18 cellular contexts compared by ENCODE assay signal in the genomic region with DNA sequence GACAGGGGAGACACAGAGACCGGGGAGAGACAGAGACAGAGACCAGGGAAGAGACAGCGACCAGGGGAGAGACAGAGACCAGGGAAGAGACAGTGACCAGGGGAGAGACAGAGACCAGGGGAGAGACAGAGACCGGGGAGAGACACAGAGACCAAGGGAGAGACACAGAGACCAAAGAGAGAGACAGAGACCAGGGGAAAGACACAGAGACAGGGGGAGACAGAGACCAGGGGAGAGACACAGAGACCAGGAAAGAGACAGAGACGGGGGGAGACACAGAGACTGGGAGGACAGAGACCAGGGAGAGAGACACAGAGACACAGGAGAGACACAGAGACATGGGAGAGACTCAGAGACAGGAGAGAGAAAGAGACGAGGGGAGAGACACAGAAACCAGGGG. TPM values are rescaled to one million over a fixed set of nuclear protein-coding genes. Genes with fewer than 3 reads are reported as not detected.
DNase-seq lines count a peak whose midpoint lies in the region; ATAC-seq, FAIRE-seq and TF ChIP-seq lines count a peak whose summit lies in the region.
"Had no signal": no experiment of that assay in that cellular context is flagged by ENCODE, and none has a peak within 500 bp of the region (broad histone marks: within the 10 kb centered on the region; RNA-seq: fewer than 3 reads in every experiment).

No MANE protein-coding gene starts in this region.

- no peak overlapping the region for H4K5ac ChIP-seq in H1 (ENCODE audit: insufficient read length, low read depth, low read length)

- 0 out of 2 replicates have a peak overlapping the region, but pooled peaks have one; percentile 53 for H2AK5ac ChIP-seq in H1 (ENCODE audit: low read depth, low read length)

- no TSS peak for BruUV-seq in HepG2 (replicated peaks; lab: Mats Ljungman, UMichigan)

- no peaks in the 10 kb centered on the region for H3K79me1 ChIP-seq in H1 (ENCODE audit: low read depth, low read length)

- no peak overlapping the region for H3K18ac ChIP-seq in H1 (ENCODE audit: extremely low read depth, low read length)

- no peaks in the 10 kb centered on the region for H3K36me3 ChIP-seq in HepG2 (replicated peaks in 1 of 2; ENCODE audit: control insufficient read depth in 1 of 2, insufficient read depth in 2 of 2, low read length in 2 of 2)
- no peaks in the 10 kb centered on the region for H3K36me3 ChIP-seq in right lobe of liver
- no peaks in the 10 kb centered on the region for H3K36me3 ChIP-seq in H1 (ENCODE audit: control insufficient read depth in 2 of 4, insufficient read depth in 4 of 4, low read length in 3 of 4)
- no peaks in the 10 kb centered on the region for H3K36me3 ChIP-seq in neural progenitor cell

- H3K79me2 ChIP-seq in HepG2 (ENCODE audit: insufficient read depth, low read length) (no peaks in the 10 kb centered on the region), H1 (ENCODE audit: control insufficient read depth in 1 of 2, insufficient read depth in 2 of 2, low read length in 2 of 2) (no peaks in the 10 kb centered on the region), neural progenitor cell (ENCODE audit: low read depth) (no peaks in the 10 kb centered on the region)

- H3K23ac ChIP-seq in H1 (ENCODE audit: insufficient read length), result no peak overlapping the region

- peaks cover 32% of the 10 kb centered on the region for H3K27me3 Mint-ChIP-seq in neural progenitor cell (ENCODE audit: insufficient read depth, low read depth)
- H3K27me3 Mint-ChIP-seq in activated CD4-positive, alpha-beta T cell treated with anti-CD3 and anti-CD28 coated beads for 36 hours, result peaks cover 26% of the 10 kb centered on the region

- peaks cover 21% of the 10 kb centered on the region for H3K4me1 ChIP-seq in HepG2 (ENCODE audit: insufficient read depth, low read length)
- H3K4me1 ChIP-seq in right lobe of liver, result peaks cover 0 to 4% (median 0%) of the 10 kb centered on the region in 4 donors
- H3K4me1 ChIP-seq in H1 (replicated peaks in 1 of 4; ENCODE audit: control insufficient read depth in 3 of 4, insufficient read depth in 4 of 4, low read length in 3 of 4), result peaks cover 3 to 44% (median 26%) of the 10 kb centered on the region in 4 experiments
- H3K4me1 ChIP-seq in neural progenitor cell, result peaks cover 39% of the 10 kb centered on the region

- no peak overlapping the region for H2BK120ac ChIP-seq in H1 (replicated peaks; ENCODE audit: low read depth, low read length)

- H3K14ac ChIP-seq in H1 (ENCODE audit: insufficient read length), result no peak overlapping the region

- H3K27ac Mint-ChIP-seq in neural progenitor cell, result no peak overlapping the region
- H3K27ac Mint-ChIP-seq in activated CD4-positive, alpha-beta T cell treated with anti-CD3 and anti-CD28 coated beads for 36 hours, result no peak overlapping the region
- H3K27ac Mint-ChIP-seq: B cell; CD4-positive, alpha-beta memory T cell had no signal

- DNase-seq in HepG2 (ENCODE audit: low spot score), result no peak
- DNase-seq in right lobe of liver, result no peak
- no peak for DNase-seq in H1 (ENCODE audit: low read depth in 1 of 2, low spot score in 2 of 2)
- DNase-seq in neural progenitor cell (ENCODE audit: low spot score), result no peak
- no peak for DNase-seq in activated CD4-positive, alpha-beta T cell treated with anti-CD3 and anti-CD28 coated beads for 36 hours
- DNase-seq in NCI-H1436 (lab: John Stamatoyannopoulos, UW), result no peak
- no peak for DNase-seq in NCI-H2081 (lab: John Stamatoyannopoulos, UW)
- DNase-seq: C1 segment of cervical spinal cord; CD4-positive, alpha-beta memory T cell; DMS153; GOT3; HCEC 1CT had no signal

- peaks cover 56% of the 10 kb centered on the region for H3F3A ChIP-seq in neural progenitor cell (ENCODE audit: low read depth)

- H4K91ac ChIP-seq in H1 (replicated peaks; ENCODE audit: insufficient read length, low read length), result no peak overlapping the region

- H3K4ac ChIP-seq in H1 (replicated peaks; ENCODE audit: insufficient read length, low read depth, low read length), result no peak overlapping the region

- FAIRE-seq in HepG2 (lab: Jason Lieb, UNC) (no peak), H1 (lab: Jason Lieb, UNC) (no peak)
- FAIRE-seq: A204.1, G401.6, GM12892 had no signal

- H4K20me1 ChIP-seq in HepG2 (ENCODE audit: insufficient read depth, low read length) (peaks cover 38% of the 10 kb centered on the region; the same call in 1 of the 2 replicates), H1 (replicated peaks in 1 of 2; ENCODE audit: control insufficient read depth in 1 of 2, insufficient read depth in 2 of 2, low read length in 2 of 2) (peaks cover 0 to 6% of the 10 kb centered on the region in 2 experiments), neural progenitor cell (ENCODE audit: low read depth) (peaks cover 34% of the 10 kb centered on the region)

- no peaks in the 10 kb centered on the region for H3K9me3 Mint-ChIP-seq in neural progenitor cell
- no peaks in the 10 kb centered on the region for H3K9me3 Mint-ChIP-seq in activated CD4-positive, alpha-beta T cell treated with anti-CD3 and anti-CD28 coated beads for 36 hours (ENCODE audit: low read depth)
- H3K9me3 Mint-ChIP-seq: CD4-positive, alpha-beta memory T cell had no signal

- H3K4me3 Mint-ChIP-seq in neural progenitor cell, result peak overlapping the region; percentile 30
- no peak overlapping the region for H3K4me3 Mint-ChIP-seq in activated CD4-positive, alpha-beta T cell treated with anti-CD3 and anti-CD28 coated beads for 36 hours
- H3K4me3 Mint-ChIP-seq: B cell; CD4-positive, alpha-beta memory T cell had no signal

- TF ChIP-seq RAD21 in HepG2 (CRISPR knock-in tag; IDR thresholded peaks at IDR 0.05), result no peak
- TF ChIP-seq RAD21 in H1 (IDR thresholded peaks at IDR 0.05 in 1 of 2, conservative IDR thresholded peaks at IDR 0.05 in 1 of 2; ENCODE audit: low read depth in 2 of 2, low read length in 2 of 2), result no peak

- POLR2A ChIA-PET in HepG2 (lab: Yijun Ruan, JAX) (no interaction called here), H1 (lab: Charles Lee; ENCODE audit: partially characterized antibody) (no interaction called here)
- POLR2A ChIA-PET in activated CD4-positive, alpha-beta T cell treated with anti-CD3 and anti-CD28 coated beads for 36 hours (lab: Charles Lee), result no interaction called here

- no peak for TF ChIP-seq POLR2A in HepG2 (IDR thresholded peaks at IDR 0.05; ENCODE audit: insufficient read depth in 1 of 2, low read depth in 2 of 2, low read length in 2 of 2)
- no peak for TF ChIP-seq POLR2A in right lobe of liver (IDR thresholded peaks at IDR 0.05)
- TF ChIP-seq POLR2A in H1 (IDR thresholded peaks at IDR 0.05; ENCODE audit: control extremely low read depth in 1 of 2, low read depth in 2 of 2, low read length in 2 of 2), result no peak

- CTCF ChIA-PET in HepG2 (lab: Yijun Ruan, JAX; ENCODE audit: low intra/inter-chr PET ratio, low total read pairs), result interaction anchor here (1.3 kb wide), 1 partner anchor 116 kb away, joined by 6 read pairs; no protein-coding TSS in a partner anchor
- CTCF ChIA-PET in H1 (lab: Charles Lee; ENCODE audit: partially characterized antibody), result interaction anchor here (1.0 to 3.4 kb wide), 10 partner anchors 9 to 117 kb away, joined by 3 to 21 read pairs (median 4); partner anchors contain the start of gene BIRC7
- CTCF ChIA-PET in activated CD4-positive, alpha-beta T cell treated with anti-CD3 and anti-CD28 coated beads for 36 hours (lab: Charles Lee), result no interaction called here

- H3K4me2 ChIP-seq in HepG2 (ENCODE audit: low read depth, low read length) (no peak overlapping the region), H1 (ENCODE audit: insufficient read depth in 1 of 2, low read depth in 2 of 2, low read length in 2 of 2) (no peak overlapping the region; a peak in 1 of 4 replicates), neural progenitor cell (no peak overlapping the region)

- no peak overlapping the region for H3K56ac ChIP-seq in H1 (replicated peaks; ENCODE audit: insufficient read length, low read depth, low read length)

- TF ChIP-seq EP300 in HepG2 (IDR thresholded peaks at IDR 0.05; ENCODE audit: low read depth in 2 of 2, low read length in 2 of 2) (no peak), HepG2 (CRISPR knock-in tag; IDR thresholded peaks at IDR 0.05; ENCODE audit: borderline replicate concordance) (no peak), H1 (IDR thresholded peaks at IDR 0.05; ENCODE audit: borderline replicate concordance in 1 of 2, low read depth in 2 of 2, low read length in 2 of 2) (no peak)

- no peak overlapping the region for H2BK5ac ChIP-seq in H1 (ENCODE audit: low read depth, low read length)

- intact Hi-C loops in HepG2 (cut with micrococcal nuclease; ENCODE audit: unreplicated experiment) (loop anchor here (1.0 kb wide), 1 partner anchor 116 kb away; no protein-coding TSS in a partner anchor), right lobe of liver (cut with DNase I) (no loop called here)
- intact Hi-C loops in activated CD4-positive, alpha-beta T cell treated with anti-CD3 and anti-CD28 coated beads for 36 hours (cut with DNase I, micrococcal nuclease), result loop anchor here in 1 of 2 experiments (10.0 kb wide), 1 partner anchor 697 kb away; the partner anchor contains the start of gene GATA5

- no peak for ATAC-seq in HepG2
- no peak for ATAC-seq in right lobe of liver
- no peak for ATAC-seq in activated CD4-positive, alpha-beta T cell treated with anti-CD3 and anti-CD28 coated beads for 36 hours
- ATAC-seq in HG03135 (IDR thresholded peaks at IDR 0.05; ENCODE audit: unreplicated experiment), result no peak

- H3K27me3 ChIP-seq in HepG2 (ENCODE audit: control insufficient read depth in 1 of 2, insufficient read depth in 2 of 2, low read length in 2 of 2) (peaks cover 22 to 94% of the 10 kb centered on the region in 2 experiments), right lobe of liver (peaks cover 11 to 19% of the 10 kb centered on the region in 2 donors), H1 (replicated peaks in 1 of 4; ENCODE audit: control insufficient read depth in 3 of 4, extremely low read depth in 1 of 4, insufficient read depth in 3 of 4, low read length in 3 of 4) (peaks cover 24 to 48% (median 39%) of the 10 kb centered on the region in 4 experiments), neural progenitor cell (peaks cover 71% of the 10 kb centered on the region)

- H2BK15ac ChIP-seq in H1 (ENCODE audit: low read length), result no peak overlapping the region

- H3K4me1 Mint-ChIP-seq in neural progenitor cell, result peaks cover 30% of the 10 kb centered on the region
- H3K4me1 Mint-ChIP-seq in activated CD4-positive, alpha-beta T cell treated with anti-CD3 and anti-CD28 coated beads for 36 hours, result peaks cover 6% of the 10 kb centered on the region

- H3K9ac ChIP-seq in HepG2 (ENCODE audit: insufficient read depth, low read depth, low read length) (no peak overlapping the region), H1 (replicated peaks in 1 of 4; ENCODE audit: extremely low read depth in 1 of 4, low read depth in 3 of 4, low read length in 3 of 4) (no peak overlapping the region), neural progenitor cell (no peak overlapping the region)

- in situ Hi-C loops in HepG2 (cut with HindIII; ENCODE audit: extremely low pct_ligation_motif_present, low pct_unique_long_range_greater_than_20kb), result no loop called here

- H3K4me3 ChIP-seq in HepG2 (replicated peaks in 1 of 3; ENCODE audit: insufficient read depth in 1 of 3, low read depth in 2 of 3, low read length in 3 of 3) (no peak overlapping the region), right lobe of liver (no peak overlapping the region), H1 (ENCODE audit: extremely low read depth in 1 of 4, insufficient read depth in 2 of 4, low read depth in 3 of 4, low read length in 4 of 4) (no peak overlapping the region), neural progenitor cell (no peak overlapping the region)

- peaks cover 8% of the 10 kb centered on the region; the same call in 1 of the 2 replicates for H3K23me2 ChIP-seq in H1 (ENCODE audit: low read depth, low read length)

- H2BK12ac ChIP-seq in H1 (ENCODE audit: low read depth, low read length), result peak overlapping the region; percentile 50; the same call in 1 of the 2 replicates

- 13% methylated on average over 5 of the region's 5 CpGs for WGBS in HepG2 (ENCODE audit: low lambda C conversion rate)
- 64% methylated on average over 5 of the region's 5 CpGs for WGBS in right lobe of liver (ENCODE audit: insufficient coverage, low coverage, low lambda C conversion rate, missing lambda C conversion rate)
- WGBS in H1 (ENCODE audit: extremely low coverage in 1 of 2, insufficient coverage in 1 of 2, insufficient read length in 1 of 2, insufficient replicate concordance in 2 of 2, low coverage in 1 of 2, low lambda C conversion rate in 2 of 2, missing lambda C conversion rate in 1 of 2), 2 experiments, result 85% methylated on average over 5 of the region's 5 CpGs; no CpG with 5 or more reads in 1 of the 2 experiments

- peaks cover 2% of the 10 kb centered on the region for H3K36me3 Mint-ChIP-seq in neural progenitor cell
- H3K36me3 Mint-ChIP-seq in activated CD4-positive, alpha-beta T cell treated with anti-CD3 and anti-CD28 coated beads for 36 hours (ENCODE audit: low read depth), result no peaks in the 10 kb centered on the region
- H3K36me3 Mint-ChIP-seq: CD4-positive, alpha-beta memory T cell had no signal

- H3K27ac ChIP-seq in HepG2 (ENCODE audit: extremely low read length, insufficient read depth, low read length) (no peak overlapping the region), right lobe of liver (no peak overlapping the region), H1 (ENCODE audit: low read depth, low read length) (no peak overlapping the region), neural progenitor cell (no peak overlapping the region)
- H3K27ac ChIP-seq: 22Rv1 had no signal

- no peak overlapping the region for H2BK20ac ChIP-seq in H1 (ENCODE audit: low read length)

- no peaks in the 10 kb centered on the region for H3K9me3 ChIP-seq in HepG2 (ENCODE audit: low read length)
- H3K9me3 ChIP-seq in right lobe of liver, result no peaks in the 10 kb centered on the region
- H3K9me3 ChIP-seq in H1 (ENCODE audit: insufficient read depth in 2 of 2, low read depth in 1 of 2, low read length in 1 of 2), result no peaks in the 10 kb centered on the region
- no peaks in the 10 kb centered on the region for H3K9me3 ChIP-seq in neural progenitor cell (ENCODE audit: low read depth)

- TF ChIP-seq CTCF in HepG2 (CRISPR knock-in tag; IDR thresholded peaks at IDR 0.05) (no peak), right lobe of liver (IDR thresholded peaks at IDR 0.05) (no peak), H1 (IDR thresholded peaks at IDR 0.05; ENCODE audit: control extremely low read depth in 1 of 3, insufficient read depth in 1 of 3, low read depth in 1 of 3, low read length in 3 of 3) (no peak), neural progenitor cell (IDR thresholded peaks at IDR 0.05) (no peak)

- H2AFZ ChIP-seq in HepG2 (ENCODE audit: low read length), result no peak overlapping the region
- no peak overlapping the region for H2AFZ ChIP-seq in H1 (ENCODE audit: low read length)
- H2AFZ ChIP-seq in neural progenitor cell (replicated peaks), result no peak overlapping the region

- H4K8ac ChIP-seq in H1 (ENCODE audit: extremely low read depth, insufficient read depth, low read length), result no peak overlapping the region

RNA-seq across cellular contexts. Expression of gene YTHDF1, which starts 43.9 kb away (rescaled TPM):
- total RNA-seq in HepG2 (2016; rRNA removed; fragmentation: Illumina TruSeq; extraction: Trizol), result 37.7 and 39.8 TPM in 2 replicates
- 15.1 and 15.2 TPM in 2 replicates for total RNA-seq in HepG2 (2016; cell fraction: cytosol; rRNA removed; fragmentation: Illumina TruSeq; extraction: Trizol; ENCODE audit: low read depth)
- total RNA-seq in HepG2 (2016; cell fraction: insoluble cytoplasmic fraction; rRNA removed; fragmentation: Illumina TruSeq; extraction: Trizol), result 35.8 and 37.7 TPM in 2 replicates
- total RNA-seq in HepG2 (2016; cell fraction: membrane; rRNA removed; fragmentation: Illumina TruSeq; extraction: Trizol), result 41.8 and 42.4 TPM in 2 replicates
- 28.2 and 31.2 TPM in 2 replicates for total RNA-seq in HepG2 (2016; cell fraction: nucleus; rRNA removed; fragmentation: Illumina TruSeq; extraction: Trizol)
- polyA plus RNA-seq in HepG2 (2011; rRNA removed), result 34.5 and 36.4 TPM in 2 replicates
- polyA plus RNA-seq in HepG2 (2011; cell fraction: cytosol; rRNA removed), result 27.2 and 28.5 TPM in 2 replicates
- 36.7 and 41.9 TPM in 2 replicates for polyA plus RNA-seq in HepG2 (2011; cell fraction: nucleus; rRNA removed)
- polyA plus RNA-seq in HepG2 (2012), result 36.8 and 38.5 TPM in 2 replicates
- 9.5 and 11.3 TPM in 2 replicates for polyA plus RNA-seq in HepG2 (2016; cell fraction: cytosol; fragmentation: Illumina TruSeq; extraction: Trizol; ENCODE audit: low read depth)
- polyA plus RNA-seq in HepG2 (2016; cell fraction: insoluble cytoplasmic fraction; fragmentation: Illumina TruSeq; extraction: Trizol; ENCODE audit: low read depth), result 51.6 and 60.0 TPM in 2 replicates
- polyA plus RNA-seq in HepG2 (2016; cell fraction: membrane; fragmentation: Illumina TruSeq; extraction: Trizol; ENCODE audit: low read depth), result 29.6 and 31.9 TPM in 2 replicates
- 75.9 and 78.1 TPM in 2 replicates for polyA plus RNA-seq in HepG2 (2016; cell fraction: nucleus; fragmentation: Illumina TruSeq; extraction: Trizol; ENCODE audit: insufficient read depth, low read depth)
- 40.3 and 47.9 TPM in 2 replicates for polyA minus RNA-seq in HepG2 (2011; rRNA and poly(A)+ RNA removed; ENCODE audit: low replicate concordance)
- 30.1 and 32.4 TPM in 2 replicates for polyA minus RNA-seq in HepG2 (2011; cell fraction: cytosol; rRNA and poly(A)+ RNA removed)
- polyA minus RNA-seq in HepG2 (2011; cell fraction: nucleus; rRNA and poly(A)+ RNA removed), result 17.8 and 21.1 TPM in 2 replicates
- 10 to 100 TPM; 16.4 to 23.6 (median 21.1) TPM for total RNA-seq in right lobe of liver
- 66.0 and 66.1 TPM in 2 replicates for total RNA-seq in H1 (2021; fragmentation: NEBNext Ultra II Directional; extraction: Animal tissue kit (Norgen Biotek cat#: 25700))
- polyA plus RNA-seq in H1 (2011; rRNA removed), result 32.8 and 38.3 TPM in 2 replicates
- 41.4 TPM for polyA plus RNA-seq in H1 (2011; cell fraction: cytosol; rRNA removed)
- 41.1 TPM for polyA plus RNA-seq in H1 (2011; cell fraction: nucleus; rRNA removed)
- polyA plus RNA-seq in H1 (2012, experiment 1 of 2), result 46.9 to 54.7 TPM (median 49.9 TPM) in 4 replicates
- 35.5 TPM for polyA plus RNA-seq in H1 (2012, experiment 2 of 2)
- 44.4 TPM for polyA plus RNA-seq in H1 (2013, experiment 1 of 2)
- 44.2 TPM for polyA plus RNA-seq in H1 (2013, experiment 2 of 2)
- polyA minus RNA-seq in H1 (2011; rRNA and poly(A)+ RNA removed), result 42.5 and 44.7 TPM in 2 replicates
- polyA minus RNA-seq in H1 (2011; cell fraction: cytosol; rRNA and poly(A)+ RNA removed), result 40.8 TPM
- polyA minus RNA-seq in H1 (2011; cell fraction: nucleus; rRNA and poly(A)+ RNA removed), result 22.0 TPM
- total RNA-seq in neural progenitor cell (ENCODE audit: low replicate concordance), result 26.8 and 28.1 TPM in 2 replicates
- total RNA-seq in activated CD4-positive, alpha-beta T cell treated with anti-CD3 and anti-CD28 coated beads for 36 hours, result 10 to 100 TPM; 32.2 to 32.6 TPM
